12 cellular contexts compared by ENCODE assay signal in genomic region chr11:125513705-125514265, GRCh38. TPM values are rescaled to one million over a fixed set of nuclear protein-coding genes. Genes with fewer than 3 reads are reported as not detected.
DNase-seq lines count a peak whose midpoint lies in the region; ATAC-seq and TF ChIP-seq lines count a peak whose summit lies in the region.
"Had no signal": no experiment of that assay in that cellular context is flagged by ENCODE, and none has a peak within 500 bp of the region (broad histone marks: within the 10 kb centered on the region; RNA-seq: fewer than 3 reads in every experiment).

No MANE protein-coding gene starts in this region.

- no peak for TF ChIP-seq EP300 in SK-N-SH (IDR thresholded peaks at IDR 0.05; ENCODE audit: borderline replicate concordance in 1 of 2, low read depth in 1 of 2, low read length in 1 of 2)

- H3K9me3 Mint-ChIP-seq in activated naive CD4-positive, alpha-beta T cell treated with anti-CD3 and anti-CD28 coated beads, Interleukin-2, amount 50 U/mL, for 72 hours: peaks cover 0 to 2% of the 10 kb centered on the region in 2 donors
- peaks cover 0 to 4% (median 0%) of the 10 kb centered on the region in 11 donors for H3K9me3 Mint-ChIP-seq in naive thymus-derived CD4-positive, alpha-beta T cell
- H3K9me3 Mint-ChIP-seq: HFFc6 had no signal

- DNase-seq in SK-N-SH (no peak), HEK293T (ENCODE audit: extremely low spot score) (no peak), spleen (no peak)
- DNase-seq in activated naive CD4-positive, alpha-beta T cell treated with anti-CD3 and anti-CD28 coated beads, Interleukin-2, amount 50 U/mL, for 72 hours (ENCODE audit: low spot score in 2 of 2): no peak
- DNase-seq in naive thymus-derived CD4-positive, alpha-beta T cell: no peak
- DNase-seq: HFFc6, NCI-H1092 treated with DMSO at 0.1 percent for 48 hours, pancreas, thyroid gland had no signal

- CTCF ChIA-PET in SK-N-SH (lab: Yijun Ruan, JAX) (interaction anchor here (1.1 kb wide), 1 partner anchor 13 kb away, joined by 3 read pairs; no protein-coding TSS in a partner anchor), HEK293T (lab: Yijun Ruan, JAX) (interaction anchor here (1.3 kb wide), 1 partner anchor 11 kb away, joined by 7 read pairs; no protein-coding TSS in a partner anchor)
- CTCF ChIA-PET in naive thymus-derived CD4-positive, alpha-beta T cell (lab: Charles Lee): interaction anchor here (0.6 kb wide), 1 partner anchor 47 kb away, joined by 5 read pairs; no protein-coding TSS in a partner anchor

- H3K4me3 Mint-ChIP-seq in naive thymus-derived CD4-positive, alpha-beta T cell: peak overlapping the region in 8 of 10 donors; percentile 12 to 71 (median 38)
- H3K4me3 Mint-ChIP-seq: HFFc6 had no signal

- H3K27ac ChIP-seq in SK-N-SH (ENCODE audit: low read depth in 2 of 2, low read length in 1 of 2) (no peak overlapping the region), KMS-11 (peak overlapping the region; percentile 57), spleen (peak overlapping the region in 3 of 8 donors; percentile 2 to 60 (median 55))
- peak overlapping the region; percentile 23 for H3K27ac ChIP-seq in naive thymus-derived CD4-positive, alpha-beta T cell (ENCODE audit: low read depth, low read length)
- H3K27ac ChIP-seq: thyroid gland had no signal

- H2AFZ ChIP-seq in SK-N-SH (ENCODE audit: low read depth): no peak overlapping the region
- no peak overlapping the region for H2AFZ ChIP-seq in KMS-11 (ENCODE audit: low read depth)

- H4K20me1 ChIP-seq in SK-N-SH (ENCODE audit: insufficient read depth) (no peaks in the 10 kb centered on the region), KMS-11 (ENCODE audit: insufficient read depth) (no peaks in the 10 kb centered on the region)

- H3K9ac ChIP-seq in SK-N-SH (no peak overlapping the region), KMS-11 (no peak overlapping the region)

- POLR2A ChIA-PET in SK-N-SH (lab: Yijun Ruan, JAX): no interaction called here
- POLR2A ChIA-PET in naive thymus-derived CD4-positive, alpha-beta T cell (lab: Charles Lee): interaction anchor here (1.6 kb wide), 1 partner anchor 56 kb away, joined by 4 read pairs; the partner anchor contains the start of gene EI24
- POLR2A ChIA-PET in HEK293T (lab: Yijun Ruan, JAX): no interaction called here

- TF ChIP-seq CTCF in SK-N-SH (IDR thresholded peaks at IDR 0.05) (no peak), KMS-11 (conservative IDR thresholded peaks at IDR 0.05; ENCODE audit: low read depth, low read length) (no peak), spleen (IDR thresholded peaks at IDR 0.05 in 8 of 11, conservative IDR thresholded peaks at IDR 0.05 in 3 of 11) (no peak)

- peak overlapping the region; percentile 77 to 95 for H3K27ac Mint-ChIP-seq in activated naive CD4-positive, alpha-beta T cell treated with anti-CD3 and anti-CD28 coated beads, Interleukin-2, amount 50 U/mL, for 72 hours
- peak overlapping the region; percentile 21 to 88 (median 71) for H3K27ac Mint-ChIP-seq in naive thymus-derived CD4-positive, alpha-beta T cell
- H3K27ac Mint-ChIP-seq: HFFc6 had no signal

- H3K4me2 ChIP-seq in SK-N-SH (no peak overlapping the region), KMS-11 (peak overlapping the region; percentile 9)

- H3K36me3 ChIP-seq in SK-N-SH (replicated peaks in 1 of 2; ENCODE audit: control insufficient read depth in 1 of 2, insufficient read depth in 2 of 2, low read length in 1 of 2): no peaks in the 10 kb centered on the region
- no peaks in the 10 kb centered on the region for H3K36me3 ChIP-seq in KMS-11 (ENCODE audit: insufficient read depth)
- no peaks in the 10 kb centered on the region for H3K36me3 ChIP-seq in naive thymus-derived CD4-positive, alpha-beta T cell (ENCODE audit: control insufficient read depth in 2 of 3, insufficient read depth in 3 of 3, low read length in 3 of 3)
- H3K36me3 ChIP-seq in spleen: no peaks in the 10 kb centered on the region
- H3K36me3 ChIP-seq: pancreas, thyroid gland had no signal

- ATAC-seq in SK-N-SH treated with all-trans-retinoic acid at 6 μM for 48 hours (no peak), GM18498 (IDR thresholded peaks at IDR 0.05; ENCODE audit: unreplicated experiment) (no peak)
- peak in 1 of 2 donors; percentile 2 for ATAC-seq in activated naive CD4-positive, alpha-beta T cell treated with anti-CD3 and anti-CD28 coated beads, Interleukin-2, amount 50 U/mL, for 72 hours
- ATAC-seq in naive thymus-derived CD4-positive, alpha-beta T cell: no peak

- no peak for TF ChIP-seq POLR2A in spleen (IDR thresholded peaks at IDR 0.05)

- 59% methylated on average over 3 of the region's 3 CpGs for WGBS in SK-N-SH (ENCODE audit: low lambda C conversion rate)
- WGBS in spleen, 5 donors: 64 to 85% (median 82%) methylated on average over 3 of the region's 3 CpGs

- H3K79me2 ChIP-seq in SK-N-SH (ENCODE audit: insufficient read depth) (no peaks in the 10 kb centered on the region), KMS-11 (ENCODE audit: insufficient read depth, low read depth) (no peaks in the 10 kb centered on the region)

- no peaks in the 10 kb centered on the region for H3K36me3 Mint-ChIP-seq in activated naive CD4-positive, alpha-beta T cell treated with anti-CD3 and anti-CD28 coated beads, Interleukin-2, amount 50 U/mL, for 72 hours
- H3K36me3 Mint-ChIP-seq in naive thymus-derived CD4-positive, alpha-beta T cell: peaks cover 0 to 2% (median 0%) of the 10 kb centered on the region in 5 donors

- H3K9me3 ChIP-seq in SK-N-SH (no peaks in the 10 kb centered on the region), spleen (no peaks in the 10 kb centered on the region)
- H3K9me3 ChIP-seq in naive thymus-derived CD4-positive, alpha-beta T cell (ENCODE audit: control insufficient read depth in 2 of 3, low read length in 3 of 3): no peaks in the 10 kb centered on the region
- H3K9me3 ChIP-seq: pancreas, thyroid gland had no signal

- no peak for TF ChIP-seq RAD21 in SK-N-SH (IDR thresholded peaks at IDR 0.05; ENCODE audit: low read length)

- H3F3A ChIP-seq in SK-N-SH (replicated peaks; ENCODE audit: insufficient read depth): no peaks in the 10 kb centered on the region

- H3K27me3 Mint-ChIP-seq in naive thymus-derived CD4-positive, alpha-beta T cell: no peaks in the 10 kb centered on the region

- intact Hi-C loops in naive thymus-derived CD4-positive, alpha-beta T cell (cut with micrococcal nuclease): loop anchor here (1.0 to 2.0 kb wide), 7 partner anchors 17 to 755 kb away; partner anchors contain the start of genes STT3A (in 2 of the 2), EI24 (in 1 of the 2), FEZ1 (in 1 of the 2) and FOXRED1 (in 1 of the 2)
- intact Hi-C loops in spleen (cut with DNase I; ENCODE audit: low total_unique reads): no loop called here

- H3K9me2 ChIP-seq in SK-N-SH: no peaks in the 10 kb centered on the region

- peaks cover 37 to 53% (median 44%) of the 10 kb centered on the region in 7 donors for H3K4me1 Mint-ChIP-seq in naive thymus-derived CD4-positive, alpha-beta T cell

- no peaks in the 10 kb centered on the region for H3K27me3 ChIP-seq in SK-N-SH (ENCODE audit: insufficient read depth)
- H3K27me3 ChIP-seq in KMS-11 (ENCODE audit: insufficient read depth, low read depth): no peaks in the 10 kb centered on the region
- no peaks in the 10 kb centered on the region for H3K27me3 ChIP-seq in naive thymus-derived CD4-positive, alpha-beta T cell (ENCODE audit: control insufficient read depth in 2 of 2, insufficient read depth in 2 of 2, low read length in 2 of 2)
- no peaks in the 10 kb centered on the region for H3K27me3 ChIP-seq in spleen (replicated peaks in 1 of 7)
- H3K27me3 ChIP-seq: thyroid gland had no signal

- no peak overlapping the region for H3K4me3 ChIP-seq in SK-N-SH (ENCODE audit: low read depth in 2 of 2, low read length in 1 of 2)
- no peak overlapping the region for H3K4me3 ChIP-seq in KMS-11 (IDR thresholded peaks at IDR 0.05; ENCODE audit: insufficient read depth, low read depth, low read length)
- no peak overlapping the region for H3K4me3 ChIP-seq in naive thymus-derived CD4-positive, alpha-beta T cell (ENCODE audit: low read length)
- no peak overlapping the region for H3K4me3 ChIP-seq in spleen
- H3K4me3 ChIP-seq: pancreas, thyroid gland had no signal

- H3K4me1 ChIP-seq in SK-N-SH (ENCODE audit: control insufficient read depth in 1 of 2, insufficient read depth in 2 of 2, low read depth in 1 of 2, low read length in 1 of 2) (peaks cover 0 to 8% of the 10 kb centered on the region in 2 experiments; a peak in 1 of 4 replicates), KMS-11 (ENCODE audit: low read depth, poor library complexity, severe bottlenecking) (peaks cover 26% of the 10 kb centered on the region), spleen (peaks cover 6 to 71% (median 26%) of the 10 kb centered on the region in 6 donors)
- peaks cover 23 to 24% of the 10 kb centered on the region in 2 donors for H3K4me1 ChIP-seq in naive thymus-derived CD4-positive, alpha-beta T cell (ENCODE audit: control insufficient read depth in 2 of 2, insufficient read depth in 2 of 2, low read length in 2 of 2)
- H3K4me1 ChIP-seq: pancreas, thyroid gland had no signal

TF ChIP-seq in SK-N-SH treated with all-trans-retinoic acid at 6 μM for 48 hours, 23 proteins besides CTCF, POLR2A, EP300 and RAD21:
- peak; percentile 71 for TF ChIP-seq ZNF8 (CRISPR knock-in tag; IDR thresholded peaks at IDR 0.05)
- TF ChIP-seq SNAI2 (CRISPR knock-in tag; IDR thresholded peaks at IDR 0.05): no peak

TF ChIP-seq in SK-N-SH, 30 proteins besides CTCF, POLR2A, EP300 and RAD21 (continues in another document):
- TF ChIP-seq RFX5 (IDR thresholded peaks at IDR 0.05; ENCODE audit: low read length) (no peak), FOXJ3 (CRISPR knock-in tag; IDR thresholded peaks at IDR 0.05) (no peak)

TF ChIP-seq in HEK293T, 16 proteins besides CTCF, POLR2A, EP300 and RAD21 (continues in another document):
- TF ChIP-seq FOXA1 (IDR thresholded peaks at IDR 0.05) (no peak), ZNF384 (IDR thresholded peaks at IDR 0.05) (no peak)

RNA-seq across cellular contexts. Expression of gene FEZ1, which starts 17.7 kb away (rescaled TPM):
- 8.3 and 9.7 TPM in 2 replicates for polyA plus RNA-seq in SK-N-SH (2012; rRNA removed)
- polyA plus RNA-seq in SK-N-SH (2012; cell fraction: cytosol; rRNA removed): 8.9 and 9.2 TPM in 2 replicates
- polyA plus RNA-seq in SK-N-SH (2012; cell fraction: nucleus; rRNA removed): 6.2 and 6.6 TPM in 2 replicates
- 1 to 10 TPM; 2.8 to 6.8 TPM for total RNA-seq in activated naive CD4-positive, alpha-beta T cell treated with anti-CD3 and anti-CD28 coated beads, Interleukin-2, amount 50 U/mL, for 72 hours
- 1 to 10 TPM in 3 of 5 experiments, under 1 TPM in 1, not detected in 1; 0.87 to 6.6 (median 1.2) TPM for total RNA-seq in naive thymus-derived CD4-positive, alpha-beta T cell
- polyA plus RNA-seq in naive thymus-derived CD4-positive, alpha-beta T cell: not detected
- total RNA-seq in spleen: 10 to 100 TPM; 14.5 to 27.1 (median 18.1) TPM
- 10 to 100 TPM in 2 of 3 donors, 1 to 10 TPM in 1; 8.9 to 14.9 (median 12.5) TPM for polyA plus RNA-seq in spleen

RNA-seq across cellular contexts. Expression of gene EI24, which starts 55.5 kb away (rescaled TPM):
- polyA plus RNA-seq in SK-N-SH (2012; rRNA removed) (85.5 and 104 TPM in 2 replicates), spleen (10 to 100 TPM; 15.5 to 33.3 (median 19.5) TPM)
- polyA plus RNA-seq in SK-N-SH (2012; cell fraction: cytosol; rRNA removed): 119 and 123 TPM in 2 replicates
- 18.1 and 29.0 TPM in 2 replicates for polyA plus RNA-seq in SK-N-SH (2012; cell fraction: nucleus; rRNA removed)
- total RNA-seq in activated naive CD4-positive, alpha-beta T cell treated with anti-CD3 and anti-CD28 coated beads, Interleukin-2, amount 50 U/mL, for 72 hours: 10 to 100 TPM; 12.4 to 33.0 TPM
- 10 to 100 TPM; 21.3 to 42.7 (median 35.7) TPM for total RNA-seq in naive thymus-derived CD4-positive, alpha-beta T cell
- polyA plus RNA-seq in naive thymus-derived CD4-positive, alpha-beta T cell: 100 to 1,000 TPM in 1 of 2 donors, 10 to 100 TPM in 1; 79.4 to 102 TPM
- total RNA-seq in spleen: 10 to 100 TPM; 31.5 to 71.3 (median 47.9) TPM

Comparison
In these comparisons a context has a peak if more than half of its experiments do, and no peak if none do; other contexts are left out.
1. H3K27ac ChIP-seq: peak in KMS-11 (single experiment) and naive thymus-derived CD4-positive, alpha-beta T cell (single experiment); none in SK-N-SH (0 of 2).